In the genomic region with DNA sequence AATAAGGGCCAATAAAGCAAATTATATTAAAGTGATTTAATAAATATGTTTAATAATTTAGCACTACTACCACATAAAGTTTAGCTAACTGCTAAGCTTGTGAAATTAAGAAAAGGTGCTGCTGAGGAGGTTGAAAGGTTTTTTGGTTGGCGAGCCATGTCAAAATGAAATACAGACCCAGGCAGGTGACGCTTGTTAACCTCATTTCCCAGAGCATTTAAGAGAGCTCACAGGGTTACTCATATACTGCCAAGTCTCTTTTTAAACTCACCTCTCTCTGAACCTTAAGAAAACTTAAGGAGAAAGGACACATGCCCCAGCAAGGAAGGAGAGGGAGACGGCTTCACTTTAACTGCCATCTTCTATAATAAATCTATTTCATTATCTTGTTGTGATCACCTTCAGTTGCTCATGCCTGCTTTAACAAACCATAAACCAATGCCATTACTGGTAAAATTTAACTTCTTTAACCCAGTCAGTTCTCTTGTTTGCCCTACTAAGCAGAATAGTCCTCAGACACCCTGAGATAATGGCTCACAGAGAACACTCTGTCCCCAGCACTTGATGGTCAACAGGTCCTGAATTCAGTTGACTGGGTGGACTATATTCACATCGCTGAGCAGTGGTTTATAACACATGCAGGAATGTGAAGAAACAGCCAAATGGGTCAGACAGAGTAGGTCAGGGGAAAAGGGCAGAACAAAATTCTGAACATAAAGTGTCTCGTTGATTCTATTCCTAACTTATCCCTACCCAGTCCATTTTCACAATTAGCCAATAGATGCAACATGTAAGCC, we compare ENCODE assay signal across 27 cellular contexts.
DNase-seq lines count a peak whose midpoint lies in the region; ATAC-seq and TF ChIP-seq lines count a peak whose summit lies in the region.
"Had no signal": no experiment of that assay in that cellular context is flagged by ENCODE, and none has a peak within 500 bp of the region (broad histone marks: within the 10 kb centered on the region; RNA-seq: fewer than 3 reads in every experiment).

No MANE protein-coding gene starts in this region.

- H3K27me3 ChIP-seq in brain microvascular endothelial cell (replicated peaks), result no peaks in the 10 kb centered on the region
- H3K27me3 ChIP-seq: BLaER1 treated with 17β-estradiol and CSF1 and Interleukin-3, amounts not matched to agents 10 nM and 100 nM; vagina had no signal

- H3K36me3 ChIP-seq in brain microvascular endothelial cell (replicated peaks), result no peaks in the 10 kb centered on the region
- H3K36me3 ChIP-seq: BLaER1 treated with 17β-estradiol and CSF1 and Interleukin-3, amounts not matched to agents 10 nM and 100 nM; vagina; WERI-Rb-1 had no signal

- intact Hi-C loops in activated T-helper 1 cell treated with anti-CD3 and anti-CD28 coated beads, Interleukin-12 subunit alpha, Interleukin-12 subunit beta, Interleukin-2, Interleukin-4 antibody, amounts not matched to agents 30 ng/mL and 10 ng/mL and 1 ng/mL, durations not matched to agents 14 hours and 24 hours and 36 hours (cut with micrococcal nuclease), result no loop called here

- H3K36me3 Mint-ChIP-seq in nephron (ENCODE audit: low read depth), result no peaks in the 10 kb centered on the region
- H3K36me3 Mint-ChIP-seq in activated T-helper 1 cell treated with anti-CD3 and anti-CD28 coated beads, Interleukin-12 subunit alpha, Interleukin-12 subunit beta, Interleukin-2, Interleukin-4 antibody, amounts not matched to agents 30 ng/mL and 10 ng/mL and 1 ng/mL, durations not matched to agents 14 hours and 24 hours and 36 hours (ENCODE audit: low read depth), result no peaks in the 10 kb centered on the region
- H3K36me3 Mint-ChIP-seq: activated CD8-positive, alpha-beta memory T cell treated with anti-CD3 and anti-CD28 coated beads, Interleukin-2, amount 10 ng/mL, durations not matched to agents 7 days and 5 days; memory B cell; stimulated activated memory B cell treated with anti-CD40 and anti-IgM and Interleukin-4, amounts not matched to agents 10 μg/mL and 1 μg/mL and 100 μg/mL, for 72 hours had no signal

- no peak overlapping the region for H3K27ac ChIP-seq in brain microvascular endothelial cell
- H3K27ac ChIP-seq: A549; BLaER1 treated with 17β-estradiol and CSF1 and Interleukin-3, amounts not matched to agents 10 nM and 100 nM; GM23248; vagina; WERI-Rb-1 had no signal

- in situ Hi-C loops in Caki2 (cut with HindIII; ENCODE audit: low pct_unique_long_range_greater_than_20kb, low sequenced_read_pairs) (no loop called here), brain microvascular endothelial cell (cut with HindIII; ENCODE audit: low pct_ligation_motif_present, low sequenced_read_pairs) (no loop called here), ACHN (cut with HindIII; ENCODE audit: low pct_ligation_motif_present, low pct_unique_long_range_greater_than_20kb, low sequenced_read_pairs) (no loop called here)

- no peaks in the 10 kb centered on the region for H3K9me3 Mint-ChIP-seq in nephron
- no peaks in the 10 kb centered on the region for H3K9me3 Mint-ChIP-seq in activated T-helper 1 cell treated with anti-CD3 and anti-CD28 coated beads, Interleukin-12 subunit alpha, Interleukin-12 subunit beta, Interleukin-2, Interleukin-4 antibody, amounts not matched to agents 30 ng/mL and 10 ng/mL and 1 ng/mL, durations not matched to agents 14 hours and 24 hours and 36 hours
- H3K9me3 Mint-ChIP-seq: dendritic cell treated with granulocyte-macrophage colony-stimulating factor and Interleukin-4, amounts not matched to agents 40 ng/mL and 50 ng/mL, for 4 days; memory B cell had no signal

- peaks cover 13% of the 10 kb centered on the region for H3K4me1 Mint-ChIP-seq in nephron
- H3K4me1 Mint-ChIP-seq in activated T-helper 1 cell treated with anti-CD3 and anti-CD28 coated beads, Interleukin-12 subunit alpha, Interleukin-12 subunit beta, Interleukin-2, Interleukin-4 antibody, amounts not matched to agents 30 ng/mL and 10 ng/mL and 1 ng/mL, durations not matched to agents 14 hours and 24 hours and 36 hours (ENCODE audit: low read depth), result peaks cover 12% of the 10 kb centered on the region
- H3K4me1 Mint-ChIP-seq: memory B cell had no signal

- H3K4me3 Mint-ChIP-seq in nephron, result no peak overlapping the region
- no peak overlapping the region for H3K4me3 Mint-ChIP-seq in activated T-helper 1 cell treated with anti-CD3 and anti-CD28 coated beads, Interleukin-12 subunit alpha, Interleukin-12 subunit beta, Interleukin-2, Interleukin-4 antibody, amounts not matched to agents 30 ng/mL and 10 ng/mL and 1 ng/mL, durations not matched to agents 14 hours and 24 hours and 36 hours
- H3K4me3 Mint-ChIP-seq: activated CD8-positive, alpha-beta memory T cell treated with anti-CD3 and anti-CD28 coated beads, Interleukin-2, amount 10 ng/mL, durations not matched to agents 7 days and 5 days; dendritic cell treated with granulocyte-macrophage colony-stimulating factor and Interleukin-4, amounts not matched to agents 40 ng/mL and 50 ng/mL, for 4 days; HFFc6; memory B cell; stimulated activated memory B cell treated with anti-CD40 and anti-IgM and Interleukin-4, amounts not matched to agents 10 μg/mL and 1 μg/mL and 100 μg/mL, for 72 hours had no signal

- ATAC-seq in HG03432 (IDR thresholded peaks at IDR 0.05; ENCODE audit: unreplicated experiment), result peak; percentile 33
- ATAC-seq: A549; activated CD8-positive, alpha-beta memory T cell treated with anti-CD3 and anti-CD28 coated beads, Interleukin-2, amount 10 ng/mL, durations not matched to agents 7 days and 5 days; stimulated activated memory B cell treated with anti-CD40 and anti-IgM and Interleukin-4, amounts not matched to agents 10 μg/mL and 1 μg/mL and 100 μg/mL, for 72 hours had no signal

- H3K4me3 ChIP-seq in epithelial cell of proximal tubule (ENCODE audit: low read depth, low read length) (peak overlapping the region; percentile 9), brain microvascular endothelial cell (ENCODE audit: low read depth, low read length) (no peak overlapping the region)
- H3K4me3 ChIP-seq: A549; BLaER1 treated with 17β-estradiol and CSF1 and Interleukin-3, amounts not matched to agents 10 nM and 100 nM; GM23248; smooth muscle cell; vagina had no signal

- peak overlapping the region; percentile 37 to 85 (median 37) for H3K27ac Mint-ChIP-seq in nephron
- H3K27ac Mint-ChIP-seq in activated T-helper 1 cell treated with anti-CD3 and anti-CD28 coated beads, Interleukin-12 subunit alpha, Interleukin-12 subunit beta, Interleukin-2, Interleukin-4 antibody, amounts not matched to agents 30 ng/mL and 10 ng/mL and 1 ng/mL, durations not matched to agents 14 hours and 24 hours and 36 hours, result no peak overlapping the region
- H3K27ac Mint-ChIP-seq: activated CD8-positive, alpha-beta memory T cell treated with anti-CD3 and anti-CD28 coated beads, Interleukin-2, amount 10 ng/mL, durations not matched to agents 7 days and 5 days; dendritic cell treated with granulocyte-macrophage colony-stimulating factor and Interleukin-4, amounts not matched to agents 40 ng/mL and 50 ng/mL, for 4 days; HFFc6; memory B cell; stimulated activated memory B cell treated with anti-CD40 and anti-IgM and Interleukin-4, amounts not matched to agents 10 μg/mL and 1 μg/mL and 100 μg/mL, for 72 hours had no signal

- H3K27me3 Mint-ChIP-seq in nephron (ENCODE audit: low read depth), result no peaks in the 10 kb centered on the region
- H3K27me3 Mint-ChIP-seq in activated T-helper 1 cell treated with anti-CD3 and anti-CD28 coated beads, Interleukin-12 subunit alpha, Interleukin-12 subunit beta, Interleukin-2, Interleukin-4 antibody, amounts not matched to agents 30 ng/mL and 10 ng/mL and 1 ng/mL, durations not matched to agents 14 hours and 24 hours and 36 hours (ENCODE audit: insufficient read depth), result no peaks in the 10 kb centered on the region
- H3K27me3 Mint-ChIP-seq: activated CD8-positive, alpha-beta memory T cell treated with anti-CD3 and anti-CD28 coated beads, Interleukin-2, amount 10 ng/mL, durations not matched to agents 7 days and 5 days; dendritic cell treated with granulocyte-macrophage colony-stimulating factor and Interleukin-4, amounts not matched to agents 40 ng/mL and 50 ng/mL, for 4 days; memory B cell; stimulated activated memory B cell treated with anti-CD40 and anti-IgM and Interleukin-4, amounts not matched to agents 10 μg/mL and 1 μg/mL and 100 μg/mL, for 72 hours had no signal

- TF ChIP-seq CTCF in epithelial cell of proximal tubule (conservative IDR thresholded peaks at IDR 0.05; ENCODE audit: low read depth, low read length) (no peak), nephron (IDR thresholded peaks at IDR 0.05; ENCODE audit: unreplicated experiment in 3 of 3) (no peak), brain microvascular endothelial cell (IDR thresholded peaks at IDR 0.05; ENCODE audit: low read depth, low read length, missing control alignments) (no peak)

- DNase-seq in Caki2 (ENCODE audit: low read depth) (peak; percentile 2), epithelial cell of proximal tubule (ENCODE audit: low read depth) (peak; percentile 90), brain microvascular endothelial cell (no peak), ACHN (no peak), NCI-H1092 treated with DMSO at 0.1 percent for 48 hours (lab: John Stamatoyannopoulos, UW) (no peak)
- no peak for DNase-seq in activated T-helper 1 cell treated with anti-CD3 and anti-CD28 coated beads, Interleukin-12 subunit alpha, Interleukin-12 subunit beta, Interleukin-2, Interleukin-4 antibody, amounts not matched to agents 30 ng/mL and 10 ng/mL and 1 ng/mL, durations not matched to agents 14 hours and 24 hours and 36 hours (ENCODE audit: low spot score)
- DNase-seq: activated CD4-positive, alpha-beta T cell treated with anti-CD3 and anti-CD28 coated beads, Interleukin-2, amount 50 U/mL, for 1 hour; activated CD8-positive, alpha-beta memory T cell treated with anti-CD3 and anti-CD28 coated beads, Interleukin-2, amount 10 ng/mL, durations not matched to agents 7 days and 5 days; activated naive CD4-positive, alpha-beta T cell treated with anti-CD3 and anti-CD28 coated beads, Interleukin-2, amount 50 U/mL, for 16 hours; Calu3; GM23248; HFFc6; NCI-H1092; NCI-H1930; NCI-H69; stimulated activated CD4-positive, alpha-beta T cell treated with anti-CD3 and anti-CD28 coated beads, Interleukin-2, amount 100 ng/mL, for 48 hours; T-helper 9 cell; WERI-Rb-1 had no signal

Comparison
In these comparisons a context has a peak if more than half of its experiments do, and no peak if none do; other contexts are left out.
1. DNase-seq: peak in Caki2 (single experiment) and epithelial cell of proximal tubule (single experiment); none in brain microvascular endothelial cell (single experiment), ACHN (single experiment), NCI-H1092 treated with DMSO at 0.1 percent for 48 hours (single experiment) and activated T-helper 1 cell treated with anti-CD3 and anti-CD28 coated beads, Interleukin-12 subunit alpha, Interleukin-12 subunit beta, Interleukin-2, Interleukin-4 antibody, amounts not matched to agents 30 ng/mL and 10 ng/mL and 1 ng/mL, durations not matched to agents 14 hours and 24 hours and 36 hours (single experiment).